In the genomic region with DNA sequence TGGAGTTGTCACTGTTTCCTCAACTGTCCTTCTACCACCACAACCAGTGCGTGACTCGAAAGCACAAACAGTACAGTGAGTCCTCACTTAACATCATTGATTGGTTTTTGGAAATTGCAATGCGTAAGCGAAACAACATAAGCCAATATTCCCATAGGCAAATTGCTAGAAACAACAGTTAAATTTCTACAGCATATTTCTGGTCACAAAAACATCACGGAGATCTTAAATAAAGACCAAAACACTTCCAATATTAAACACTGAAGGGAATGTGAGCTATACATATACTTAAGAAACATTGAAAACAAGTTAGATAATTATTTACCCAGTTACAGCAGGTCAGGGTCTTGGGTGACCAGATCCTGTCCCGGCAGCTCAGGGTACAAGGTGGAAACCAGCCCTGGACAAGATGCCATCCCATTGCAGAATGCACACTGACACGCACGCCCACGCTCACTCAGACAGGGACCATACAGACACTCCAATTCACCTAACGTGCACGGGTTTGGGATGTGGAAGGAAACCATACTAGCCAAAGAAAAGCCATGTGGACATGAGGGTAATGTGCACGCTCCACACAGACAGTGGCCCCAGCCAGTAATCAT, we compare ENCODE assay signal across 3 cellular contexts.
TF ChIP-seq lines count a peak whose summit lies in the region.

No MANE protein-coding gene starts in this region.

TF ChIP-seq in A549, 52 proteins besides CTCF, POLR2A, EP300 and RAD21:
- TF ChIP-seq MYC (IDR thresholded peaks at IDR 0.05; ENCODE audit: borderline replicate concordance, low read length) (no peak), HOXB13 (CRISPR knock-in tag; IDR thresholded peaks at IDR 0.05; ENCODE audit: low read depth) (no peak), GATA3 (IDR thresholded peaks at IDR 0.05; ENCODE audit: borderline replicate concordance) (no peak), TFCP2L1 (CRISPR knock-in tag; IDR thresholded peaks at IDR 0.05) (no peak), EHMT2 (IDR thresholded peaks at IDR 0.05; ENCODE audit: low read depth) (no peak), EHF (CRISPR knock-in tag; IDR thresholded peaks at IDR 0.05) (no peak), CBX8 (IDR thresholded peaks at IDR 0.05) (no peak)
- TF ChIP-seq, protein P1, sequence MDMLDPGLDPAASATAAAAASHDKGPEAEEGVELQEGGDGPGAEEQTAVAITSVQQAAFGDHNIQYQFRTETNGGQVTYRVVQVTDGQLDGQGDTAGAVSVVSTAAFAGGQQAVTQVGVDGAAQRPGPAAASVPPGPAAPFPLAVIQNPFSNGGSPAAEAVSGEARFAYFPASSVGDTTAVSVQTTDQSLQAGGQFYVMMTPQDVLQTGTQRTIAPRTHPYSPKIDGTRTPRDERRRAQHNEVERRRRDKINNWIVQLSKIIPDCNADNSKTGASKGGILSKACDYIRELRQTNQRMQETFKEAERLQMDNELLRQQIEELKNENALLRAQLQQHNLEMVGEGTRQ (IDR thresholded peaks at IDR 0.05), result no peak
- TF ChIP-seq, protein P2, sequence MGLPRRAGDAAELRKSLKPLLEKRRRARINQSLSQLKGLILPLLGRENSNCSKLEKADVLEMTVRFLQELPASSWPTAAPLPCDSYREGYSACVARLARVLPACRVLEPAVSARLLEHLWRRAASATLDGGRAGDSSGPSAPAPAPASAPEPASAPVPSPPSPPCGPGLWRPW (IDR thresholded peaks at IDR 0.05), result no peak

TF ChIP-seq in K562, 482 proteins besides CTCF, POLR2A, EP300 and RAD21:
- TF ChIP-seq DNMT1 (IDR thresholded peaks at IDR 0.05) (no peak), EGR1 (conservative IDR thresholded peaks at IDR 0.05) (0 out of 2 replicates have a peak, but pooled peaks have one; percentile 6)

TF ChIP-seq in liver, 16 proteins besides CTCF, POLR2A, EP300 and RAD21:
- TF ChIP-seq GABPA (IDR thresholded peaks at IDR 0.05 in 1 of 2, conservative IDR thresholded peaks at IDR 0.05 in 1 of 2), result no peak
- peak; percentile 57 to 73 for TF ChIP-seq RXRA (IDR thresholded peaks at IDR 0.05)
- TF ChIP-seq YY1 (IDR thresholded peaks at IDR 0.05), result peak; percentile 63
- TF ChIP-seq, protein P3, sequence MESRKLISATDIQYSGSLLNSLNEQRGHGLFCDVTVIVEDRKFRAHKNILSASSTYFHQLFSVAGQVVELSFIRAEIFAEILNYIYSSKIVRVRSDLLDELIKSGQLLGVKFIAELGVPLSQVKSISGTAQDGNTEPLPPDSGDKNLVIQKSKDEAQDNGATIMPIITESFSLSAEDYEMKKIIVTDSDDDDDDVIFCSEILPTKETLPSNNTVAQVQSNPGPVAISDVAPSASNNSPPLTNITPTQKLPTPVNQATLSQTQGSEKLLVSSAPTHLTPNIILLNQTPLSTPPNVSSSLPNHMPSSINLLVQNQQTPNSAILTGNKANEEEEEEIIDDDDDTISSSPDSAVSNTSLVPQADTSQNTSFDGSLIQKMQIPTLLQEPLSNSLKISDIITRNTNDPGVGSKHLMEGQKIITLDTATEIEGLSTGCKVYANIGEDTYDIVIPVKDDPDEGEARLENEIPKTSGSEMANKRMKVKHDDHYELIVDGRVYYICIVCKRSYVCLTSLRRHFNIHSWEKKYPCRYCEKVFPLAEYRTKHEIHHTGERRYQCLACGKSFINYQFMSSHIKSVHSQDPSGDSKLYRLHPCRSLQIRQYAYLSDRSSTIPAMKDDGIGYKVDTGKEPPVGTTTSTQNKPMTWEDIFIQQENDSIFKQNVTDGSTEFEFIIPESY (IDR thresholded peaks at IDR 0.05), result peak; percentile 26
- peak; percentile 23 for TF ChIP-seq JUND (IDR thresholded peaks at IDR 0.05)
- peak; percentile 54 for TF ChIP-seq SP1 (IDR thresholded peaks at IDR 0.05)
- TF ChIP-seq HNF4G (IDR thresholded peaks at IDR 0.05), result no peak
- TF ChIP-seq TAF1 (conservative IDR thresholded peaks at IDR 0.05), result no peak
- TF ChIP-seq FOXA2 (IDR thresholded peaks at IDR 0.05), result peak; percentile 21
- peak; percentile 75 to 76 for TF ChIP-seq HNF4A (conservative IDR thresholded peaks at IDR 0.05)
- TF ChIP-seq, protein P4, sequence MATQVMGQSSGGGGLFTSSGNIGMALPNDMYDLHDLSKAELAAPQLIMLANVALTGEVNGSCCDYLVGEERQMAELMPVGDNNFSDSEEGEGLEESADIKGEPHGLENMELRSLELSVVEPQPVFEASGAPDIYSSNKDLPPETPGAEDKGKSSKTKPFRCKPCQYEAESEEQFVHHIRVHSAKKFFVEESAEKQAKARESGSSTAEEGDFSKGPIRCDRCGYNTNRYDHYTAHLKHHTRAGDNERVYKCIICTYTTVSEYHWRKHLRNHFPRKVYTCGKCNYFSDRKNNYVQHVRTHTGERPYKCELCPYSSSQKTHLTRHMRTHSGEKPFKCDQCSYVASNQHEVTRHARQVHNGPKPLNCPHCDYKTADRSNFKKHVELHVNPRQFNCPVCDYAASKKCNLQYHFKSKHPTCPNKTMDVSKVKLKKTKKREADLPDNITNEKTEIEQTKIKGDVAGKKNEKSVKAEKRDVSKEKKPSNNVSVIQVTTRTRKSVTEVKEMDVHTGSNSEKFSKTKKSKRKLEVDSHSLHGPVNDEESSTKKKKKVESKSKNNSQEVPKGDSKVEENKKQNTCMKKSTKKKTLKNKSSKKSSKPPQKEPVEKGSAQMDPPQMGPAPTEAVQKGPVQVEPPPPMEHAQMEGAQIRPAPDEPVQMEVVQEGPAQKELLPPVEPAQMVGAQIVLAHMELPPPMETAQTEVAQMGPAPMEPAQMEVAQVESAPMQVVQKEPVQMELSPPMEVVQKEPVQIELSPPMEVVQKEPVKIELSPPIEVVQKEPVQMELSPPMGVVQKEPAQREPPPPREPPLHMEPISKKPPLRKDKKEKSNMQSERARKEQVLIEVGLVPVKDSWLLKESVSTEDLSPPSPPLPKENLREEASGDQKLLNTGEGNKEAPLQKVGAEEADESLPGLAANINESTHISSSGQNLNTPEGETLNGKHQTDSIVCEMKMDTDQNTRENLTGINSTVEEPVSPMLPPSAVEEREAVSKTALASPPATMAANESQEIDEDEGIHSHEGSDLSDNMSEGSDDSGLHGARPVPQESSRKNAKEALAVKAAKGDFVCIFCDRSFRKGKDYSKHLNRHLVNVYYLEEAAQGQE (IDR thresholded peaks at IDR 0.05), result peak; percentile 50
- TF ChIP-seq EGR1 (IDR thresholded peaks at IDR 0.05; ENCODE audit: low read depth in 2 of 2), result peak; percentile 74 to 92
